ENCODE assay signal across 34 cellular contexts in genomic region chr12:130669205-130669557, GRCh38. TPM values are rescaled to one million over a fixed set of nuclear protein-coding genes. Genes with fewer than 3 reads are reported as not detected.
"Had no signal": no experiment of that assay in that cellular context is flagged by ENCODE, and none has a peak within 500 bp of the region (broad histone marks: within the 10 kb centered on the region; RNA-seq: fewer than 3 reads in every experiment).

No MANE protein-coding gene starts in this region.

- H3K4me1 ChIP-seq: adrenal gland, Peyer's patch, SJSA1 had no signal

- H3K9me3 ChIP-seq: adrenal gland, Peyer's patch, SJSA1, SK-N-SH had no signal

- H3K27ac ChIP-seq: adrenal gland, Peyer's patch, SJSA1 had no signal

- H3K27me3 Mint-ChIP-seq: activated CD4-positive, alpha-beta T cell treated with anti-CD3 and anti-CD28 coated beads for 36 hours; activated CD4-positive, alpha-beta T cell treated with anti-CD3 and anti-CD28 coated beads, Interleukin-2, amount 10 ng/mL, durations not matched to agents 7 days and 5 days; activated T-cell treated with anti-CD3 and anti-CD28 coated beads, Interleukin-2, amount 50 U/mL, for 24 hours had no signal

- H3K4me3 ChIP-seq: adrenal gland, Peyer's patch, SJSA1 had no signal

- H3K36me3 ChIP-seq: adrenal gland, Peyer's patch, SJSA1 had no signal

- H3K4me2 ChIP-seq: SK-N-SH had no signal

- H3K27me3 ChIP-seq: adrenal gland, Peyer's patch, SJSA1 had no signal

- FAIRE-seq: bronchial epithelial cell, TTC549 had no signal

- H3K27ac Mint-ChIP-seq: activated CD4-positive, alpha-beta T cell treated with anti-CD3 and anti-CD28 coated beads for 36 hours; activated CD4-positive, alpha-beta T cell treated with anti-CD3 and anti-CD28 coated beads, Interleukin-2, amount 10 ng/mL, durations not matched to agents 7 days and 5 days; activated CD8-positive, alpha-beta T cell treated with anti-CD3 and anti-CD28 coated beads, Interleukin-2, amount 10 ng/mL, durations not matched to agents 7 days and 5 days; activated naive CD4-positive, alpha-beta T cell treated with anti-CD3 and anti-CD28 coated beads for 36 hours; activated naive CD4-positive, alpha-beta T cell treated with anti-CD3 and anti-CD28 coated beads, Interleukin-2, amount 50 U/mL, for 72 hours; activated T-cell treated with anti-CD3 and anti-CD28 coated beads, Interleukin-2, amount 50 U/mL, for 24 hours; activated T-helper 1 cell treated with anti-CD3 and anti-CD28 coated beads, Interleukin-12 subunit alpha, Interleukin-12 subunit beta, Interleukin-2, Interleukin-4 antibody, amounts not matched to agents 30 ng/mL and 10 ng/mL and 1 ng/mL, durations not matched to agents 14 hours and 24 hours and 36 hours; brain; T-helper 1 cell treated with Interleukin-12 subunit alpha and Interleukin-12 subunit beta and Interleukin-4 antibody, amounts not matched to agents 30 μg/mL and 1 μg/mL, for 36 hours; T-helper 2 cell treated with Interferon-gamma antibody and Interleukin-4, amounts not matched to agents 5 μg/mL and 100 μg/mL, for 36 hours; WTC11 had no signal

- ATAC-seq: activated CD4-positive, alpha-beta T cell treated with anti-CD3 and anti-CD28 coated beads for 36 hours; activated CD4-positive, CD25-positive, alpha-beta regulatory T cell treated with anti-CD3 and anti-CD28 coated beads, Interleukin-2, amount 50 U/mL, for 24 hours; activated CD8-positive, alpha-beta T cell treated with anti-CD3 and anti-CD28 coated beads, Interleukin-2, amount 10 ng/mL, durations not matched to agents 7 days and 5 days; activated naive CD4-positive, alpha-beta T cell treated with anti-CD3 and anti-CD28 coated beads, Interleukin-2, amount 50 U/mL, for 72 hours; PC-3; WTC11 had no signal

- DNase-seq: activated CD4-positive, alpha-beta T cell treated with anti-CD3 and anti-CD28 coated beads for 36 hours; activated CD4-positive, alpha-beta T cell treated with anti-CD3 and anti-CD28 coated beads, Interleukin-2, amount 10 ng/mL, durations not matched to agents 7 days and 5 days; activated CD4-positive, alpha-beta T cell treated with anti-CD3 and anti-CD28 coated beads, Interleukin-2, amount 50 U/mL, for 48 hours; activated CD8-positive, alpha-beta T cell treated with anti-CD3 and anti-CD28 coated beads, Interleukin-2, amount 10 ng/mL, durations not matched to agents 7 days and 5 days; activated gamma-delta T cell treated with Interleukin-2 at 50 U/mL for 16 hours; activated naive CD4-positive, alpha-beta T cell treated with anti-CD3 and anti-CD28 coated beads for 36 hours; activated T-cell treated with anti-CD3 and anti-CD28 coated beads, Interleukin-2, amount 50 U/mL, for 24 hours; adrenal gland; caudate nucleus; Karpas-422; NCI-H1092; NCI-H1436 treated with DMSO at 0.1 percent for 48 hours; NCI-H1694 treated with DMSO at 0.1 percent for 48 hours; NCI-H2029 treated with DMSO at 0.1 percent for 48 hours; NCI-H2107; NCI-H2171; NCI-H446; NCI-H526 treated with DMSO at 0.1 percent for 48 hours; NCI-H774; PC-3; RPMI8226; SK-N-SH had no signal

- H3K4me1 Mint-ChIP-seq: activated CD4-positive, alpha-beta T cell treated with anti-CD3 and anti-CD28 coated beads for 36 hours; activated CD4-positive, alpha-beta T cell treated with anti-CD3 and anti-CD28 coated beads, Interleukin-2, amount 10 ng/mL, durations not matched to agents 7 days and 5 days had no signal

- H3K4me3 Mint-ChIP-seq: activated CD4-positive, alpha-beta T cell treated with anti-CD3 and anti-CD28 coated beads for 36 hours; activated CD4-positive, alpha-beta T cell treated with anti-CD3 and anti-CD28 coated beads, Interleukin-2, amount 10 ng/mL, durations not matched to agents 7 days and 5 days; activated CD8-positive, alpha-beta T cell treated with anti-CD3 and anti-CD28 coated beads, Interleukin-2, amount 10 ng/mL, durations not matched to agents 7 days and 5 days; activated naive CD4-positive, alpha-beta T cell treated with anti-CD3 and anti-CD28 coated beads for 36 hours; activated T-cell treated with anti-CD3 and anti-CD28 coated beads, Interleukin-2, amount 50 U/mL, for 24 hours; activated T-helper 1 cell treated with anti-CD3 and anti-CD28 coated beads, Interleukin-12 subunit alpha, Interleukin-12 subunit beta, Interleukin-2, Interleukin-4 antibody, amounts not matched to agents 30 ng/mL and 10 ng/mL and 1 ng/mL, durations not matched to agents 14 hours and 24 hours and 36 hours; brain; T-helper 1 cell treated with Interleukin-12 subunit alpha and Interleukin-12 subunit beta and Interleukin-4 antibody, amounts not matched to agents 30 μg/mL and 1 μg/mL, for 36 hours; T-helper 2 cell treated with Interferon-gamma antibody and Interleukin-4, amounts not matched to agents 5 μg/mL and 100 μg/mL, for 36 hours; WTC11 had no signal

- H3K9ac ChIP-seq: SK-N-SH had no signal

RNA-seq across cellular contexts. Expression of gene RIMBP2, which starts 46.9 kb away (rescaled TPM):
- total RNA-seq: activated CD4-positive, alpha-beta T cell treated with anti-CD3 and anti-CD28 coated beads for 36 hours; activated CD4-positive, alpha-beta T cell treated with anti-CD3 and anti-CD28 coated beads, Interleukin-2, amount 10 ng/mL, durations not matched to agents 7 days and 5 days; activated CD8-positive, alpha-beta T cell treated with anti-CD3 and anti-CD28 coated beads, Interleukin-2, amount 10 ng/mL, durations not matched to agents 7 days and 5 days; activated naive CD4-positive, alpha-beta T cell treated with anti-CD3 and anti-CD28 coated beads for 36 hours; activated naive CD4-positive, alpha-beta T cell treated with anti-CD3 and anti-CD28 coated beads, Interleukin-2, amount 50 U/mL, for 72 hours; activated T-helper 1 cell treated with anti-CD3 and anti-CD28 coated beads, Interleukin-12 subunit alpha, Interleukin-12 subunit beta, Interleukin-2, Interleukin-4 antibody, amounts not matched to agents 30 ng/mL and 10 ng/mL and 1 ng/mL, durations not matched to agents 14 hours and 24 hours and 36 hours; bronchial epithelial cell; MCF 10A; PC-3 had no signal
